Comparison of ENCODE assay signal across 8 cellular contexts in the genomic region with DNA sequence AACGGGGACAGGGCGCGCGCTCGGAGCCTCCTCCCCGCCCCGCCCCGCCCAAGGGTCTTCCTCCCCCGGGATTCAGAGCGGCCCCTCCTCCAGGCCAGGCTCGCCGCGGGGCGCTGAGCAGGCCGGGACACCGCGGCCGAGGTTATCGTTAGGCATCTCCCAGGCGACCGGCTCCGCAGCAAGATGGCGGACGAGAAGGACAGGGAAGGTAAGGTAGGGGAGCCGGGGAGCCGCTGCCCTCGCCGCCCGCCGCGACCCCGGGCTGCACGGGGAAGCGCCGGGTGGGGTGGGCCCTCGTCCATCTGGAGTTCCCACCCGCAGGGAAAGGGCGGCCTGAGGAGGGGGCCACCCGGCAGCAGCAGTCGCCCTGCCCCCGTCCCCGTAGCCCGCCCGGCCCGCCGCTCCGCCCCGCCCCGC.
A peak's percentile ranks its signal among the peaks of the same experiment; 100 is the strongest.
DNase-seq lines count a peak whose midpoint lies in the region; ATAC-seq and TF ChIP-seq lines count a peak whose summit lies in the region.

No MANE protein-coding gene starts in this region.

- H3K36me3 ChIP-seq in H7 (replicated peaks; ENCODE audit: control insufficient read depth, insufficient read depth, low read length) (no peaks in the 10 kb centered on the region), skeletal muscle tissue (ENCODE audit: control insufficient read depth in 3 of 3, insufficient read depth in 3 of 3, low read length in 3 of 3) (no peaks in the 10 kb centered on the region)

- DNase-seq in H7 (peak; percentile 89), LHCN-M2 (ENCODE audit: low read depth) (peak; percentile 74), RWPE1 (ENCODE audit: low spot score) (peak; percentile 36), superior temporal gyrus (ENCODE audit: extremely low spot score) (no peak)
- peak; percentile 70 for DNase-seq in activated naive CD8-positive, alpha-beta T cell treated with anti-CD3 and anti-CD28 coated beads, Interleukin-2, amount 50 U/mL, for 24 hours

- TF ChIP-seq CTCF in RWPE1 (conservative IDR thresholded peaks at IDR 0.05; ENCODE audit: low read depth): no peak

- H3K9me3 ChIP-seq in skeletal muscle tissue (ENCODE audit: control insufficient read depth in 3 of 3, low read length in 3 of 3): no peaks in the 10 kb centered on the region

- no peaks in the 10 kb centered on the region for H3K36me3 Mint-ChIP-seq in activated naive CD8-positive, alpha-beta T cell treated with anti-CD3 and anti-CD28 coated beads, Interleukin-2, amount 50 U/mL, for 24 hours (ENCODE audit: low read depth)

- H3K4me1 ChIP-seq in skeletal muscle tissue (ENCODE audit: control insufficient read depth in 3 of 3, insufficient read depth in 3 of 3, low read length in 3 of 3): peaks cover 14 to 16% (median 14%) of the 10 kb centered on the region in 3 donors

- peak overlapping the region; percentile 100 for H3K27ac ChIP-seq in RWPE1
- H3K27ac ChIP-seq in skeletal muscle tissue (ENCODE audit: low read depth, low read length): peak overlapping the region; percentile 100

- H3K4me3 ChIP-seq in GM08714 (ENCODE audit: low read length): peak overlapping the region; percentile 58
- H3K4me3 ChIP-seq in H7 (ENCODE audit: insufficient read depth, low read depth, low read length): peak overlapping the region; percentile 81
- peak overlapping the region; percentile 76 for H3K4me3 ChIP-seq in iPS-11a (ENCODE audit: low read depth, low read length)
- peak overlapping the region; percentile 77 to 86 (median 80) for H3K4me3 ChIP-seq in skeletal muscle tissue (ENCODE audit: low read length in 3 of 3)

- POLR2A ChIA-PET in RWPE1 (lab: Yijun Ruan, JAX; ENCODE audit: low non-redundant PET): no interaction called here

- peak overlapping the region; percentile 93 for H3K4me3 Mint-ChIP-seq in activated naive CD8-positive, alpha-beta T cell treated with anti-CD3 and anti-CD28 coated beads, Interleukin-2, amount 50 U/mL, for 24 hours

- H3K27me3 Mint-ChIP-seq in activated naive CD8-positive, alpha-beta T cell treated with anti-CD3 and anti-CD28 coated beads, Interleukin-2, amount 50 U/mL, for 24 hours: no peaks in the 10 kb centered on the region

- H3K27me3 ChIP-seq in H7 (ENCODE audit: control insufficient read depth, insufficient read depth, low read length) (no peaks in the 10 kb centered on the region), skeletal muscle tissue (ENCODE audit: control insufficient read depth in 3 of 3, insufficient read depth in 3 of 3, low read length in 3 of 3) (no peaks in the 10 kb centered on the region)

- H3K9me3 Mint-ChIP-seq in activated naive CD8-positive, alpha-beta T cell treated with anti-CD3 and anti-CD28 coated beads, Interleukin-2, amount 50 U/mL, for 24 hours: no peaks in the 10 kb centered on the region

- H3K9ac ChIP-seq in skeletal muscle tissue (ENCODE audit: low read depth in 1 of 3, low read length in 3 of 3): peak overlapping the region; percentile 93 to 99 (median 99)

- peaks cover 17% of the 10 kb centered on the region for H3K4me1 Mint-ChIP-seq in activated naive CD8-positive, alpha-beta T cell treated with anti-CD3 and anti-CD28 coated beads, Interleukin-2, amount 50 U/mL, for 24 hours

- CTCF ChIA-PET in RWPE1 (lab: Yijun Ruan, JAX): interaction anchor here (5.5 kb wide), 1 partner anchor 72 kb away, joined by 20 read pairs; no protein-coding TSS in a partner anchor

- peak; percentile 70 for ATAC-seq in activated naive CD8-positive, alpha-beta T cell treated with anti-CD3 and anti-CD28 coated beads, Interleukin-2, amount 50 U/mL, for 24 hours

- H3K27ac Mint-ChIP-seq in activated naive CD8-positive, alpha-beta T cell treated with anti-CD3 and anti-CD28 coated beads, Interleukin-2, amount 50 U/mL, for 24 hours: peak overlapping the region; percentile 96
